Comparison of ENCODE assay signal across 27 cellular contexts in genomic region chr12:96256672-96257361, GRCh38.
DNase-seq lines count a peak whose midpoint lies in the region; ATAC-seq and TF ChIP-seq lines count a peak whose summit lies in the region.
"Had no signal": no experiment of that assay in that cellular context is flagged by ENCODE, and none has a peak within 500 bp of the region (broad histone marks: within the 10 kb centered on the region; RNA-seq: fewer than 3 reads in every experiment).

No MANE protein-coding gene starts in this region.

- H3K9me2 ChIP-seq in GM23248 (ENCODE audit: insufficient read depth): no peaks in the 10 kb centered on the region

- H3K27me3 ChIP-seq in A673 (replicated peaks; ENCODE audit: insufficient read depth, low read depth, low read length, poor library complexity): no peaks in the 10 kb centered on the region
- no peaks in the 10 kb centered on the region for H3K27me3 ChIP-seq in GM23248 (replicated peaks; ENCODE audit: insufficient read depth)
- no peaks in the 10 kb centered on the region for H3K27me3 ChIP-seq in esophagus muscularis mucosa
- no peaks in the 10 kb centered on the region for H3K27me3 ChIP-seq in sigmoid colon
- H3K27me3 ChIP-seq: MG63, SJCRH30, tibial nerve had no signal

- TF ChIP-seq EP300 in esophagus muscularis mucosa (IDR thresholded peaks at IDR 0.05): no peak
- TF ChIP-seq EP300 in sigmoid colon (IDR thresholded peaks at IDR 0.05): no peak

- TF ChIP-seq POLR2A in esophagus muscularis mucosa (IDR thresholded peaks at IDR 0.05; ENCODE audit: low read depth) (no peak), sigmoid colon (IDR thresholded peaks at IDR 0.05) (no peak)

- H3F3A ChIP-seq in GM23248 (ENCODE audit: insufficient read depth): peaks cover 88% of the 10 kb centered on the region

- POLR2A ChIA-PET in A673 (lab: Charles Lee; ENCODE audit: low non-redundant PET): interaction anchor here (0.5 kb wide), 1 partner anchor 54 kb away, joined by 3 read pairs; no protein-coding TSS in a partner anchor

- H3K4me2 ChIP-seq in GM23248 (ENCODE audit: unreplicated experiment): no peak overlapping the region

- no peaks in the 10 kb centered on the region for H3K9me3 ChIP-seq in A673 (ENCODE audit: low read depth, low read length, poor library complexity, severe bottlenecking)
- H3K9me3 ChIP-seq in GM23248 (ENCODE audit: low read depth): no peaks in the 10 kb centered on the region
- H3K9me3 ChIP-seq in esophagus muscularis mucosa: no peaks in the 10 kb centered on the region
- no peaks in the 10 kb centered on the region for H3K9me3 ChIP-seq in sigmoid colon
- H3K9me3 ChIP-seq: MG63, SJCRH30, tibial nerve had no signal

- H3K36me3 ChIP-seq in A673 (ENCODE audit: insufficient read depth, low read length, poor library complexity, severe bottlenecking) (peaks cover 27% of the 10 kb centered on the region), GM23248 (ENCODE audit: low read depth) (peaks cover 22% of the 10 kb centered on the region), esophagus muscularis mucosa (peaks cover 0 to 26% (median 7%) of the 10 kb centered on the region in 4 donors), sigmoid colon (peaks cover 0 to 7% (median 0%) of the 10 kb centered on the region in 4 donors)

- intact Hi-C loops in A673 (cut with micrococcal nuclease; ENCODE audit: unreplicated experiment) (loop anchor here (10.0 kb wide), 1 partner anchor 138 kb away; no protein-coding TSS in a partner anchor), esophagus muscularis mucosa (cut with DNase I) (no loop called here), sigmoid colon (cut with DNase I) (no loop called here)

- ATAC-seq in esophagus mucosa (no peak), GM18909 (IDR thresholded peaks at IDR 0.05; ENCODE audit: poor library complexity, unreplicated experiment) (no peak)
- ATAC-seq: activated CD4-positive, CD25-positive, alpha-beta regulatory T cell treated with anti-CD3 and anti-CD28 coated beads, Interleukin-2, amount 50 U/mL, for 24 hours; natural killer cell had no signal

- no peaks in the 10 kb centered on the region for H4K20me1 ChIP-seq in GM23248 (ENCODE audit: insufficient read depth)

- H3K4me3 ChIP-seq in A673 (ENCODE audit: low read depth, low read length, poor library complexity, severe bottlenecking) (no peak overlapping the region), GM23248 (no peak overlapping the region), esophagus muscularis mucosa (no peak overlapping the region), sigmoid colon (no peak overlapping the region)
- H3K4me3 ChIP-seq: MG63, SJCRH30, tibial nerve had no signal

- CTCF ChIA-PET in A673 (lab: Charles Lee): no interaction called here

- no peak overlapping the region for H3K9ac ChIP-seq in GM23248

- H3K27ac ChIP-seq in A673 (ENCODE audit: low read depth, low read length, poor library complexity, severe bottlenecking): peak overlapping the region; percentile 75
- peak overlapping the region; percentile 80 for H3K27ac ChIP-seq in GM23248
- H3K27ac ChIP-seq in esophagus muscularis mucosa (replicated peaks in 1 of 4): peak overlapping the region; percentile 51 to 77 (median 58)
- H3K27ac ChIP-seq in sigmoid colon: peak overlapping the region; percentile 45 to 75 (median 62)
- H3K27ac ChIP-seq: C4-2B, SJCRH30 had no signal

- 87 to 91% methylated on average over 7 of the region's 7 CpGs for WGBS in GM23248 (ENCODE audit: low coverage in 1 of 2, low lambda C conversion rate in 2 of 2, missing lambda C conversion rate in 2 of 2), 2 experiments
- WGBS in esophagus muscularis mucosa: 81% methylated on average over 7 of the region's 7 CpGs
- WGBS in sigmoid colon, 2 donors: 87 to 88% methylated on average over 7 of the region's 7 CpGs

- DNase-seq in A673 (ENCODE audit: low spot score) (no peak), GM23248 (no peak), esophagus muscularis mucosa (ENCODE audit: extremely low spot score) (no peak), sigmoid colon (no peak), NCI-H2107 (lab: John Stamatoyannopoulos, UW) (no peak), NCI-H2081 (lab: John Stamatoyannopoulos, UW) (no peak)
- DNase-seq: activated CD4-positive, alpha-beta memory T cell treated with anti-CD3 and anti-CD28 coated beads, Interleukin-2, amount 10 ng/mL, durations not matched to agents 7 days and 5 days; activated CD8-positive, alpha-beta memory T cell treated with anti-CD3 and anti-CD28 coated beads, Interleukin-2, amount 50 U/mL, for 48 hours; activated naive CD4-positive, alpha-beta T cell treated with anti-CD3 and anti-CD28 coated beads, Interleukin-2, amount 50 U/mL, for 16 hours; amniotic stem cell; Calu3; effector CD4-positive, alpha-beta T cell; foreskin melanocyte; hypothalamus; immature natural killer cell; MG63; natural killer cell; NCI-H2029 treated with DMSO at 0.1 percent for 48 hours; NCI-H774; occipital lobe; T-helper 1 cell had no signal

- no peak for TF ChIP-seq CTCF in A673 (conservative IDR thresholded peaks at IDR 0.05; ENCODE audit: low read depth, low read length)
- no peak for TF ChIP-seq CTCF in esophagus muscularis mucosa (IDR thresholded peaks at IDR 0.05)
- TF ChIP-seq CTCF in sigmoid colon (IDR thresholded peaks at IDR 0.05): no peak

- peaks cover 32% of the 10 kb centered on the region for H3K4me1 ChIP-seq in A673 (ENCODE audit: insufficient read depth, low read length, poor library complexity, severe bottlenecking)
- peaks cover 26% of the 10 kb centered on the region for H3K4me1 ChIP-seq in GM23248 (ENCODE audit: insufficient read depth)
- H3K4me1 ChIP-seq in esophagus muscularis mucosa: peaks cover 36 to 70% (median 60%) of the 10 kb centered on the region in 4 donors
- peaks cover 0 to 44% (median 30%) of the 10 kb centered on the region in 4 donors for H3K4me1 ChIP-seq in sigmoid colon

- peaks cover 92% of the 10 kb centered on the region for H3K79me2 ChIP-seq in GM23248 (ENCODE audit: insufficient read depth)

- in situ Hi-C loops in GM23248 (cut with MboI): no loop called here

- H2AFZ ChIP-seq in GM23248: no peak overlapping the region

- no TSS peak for BruUV-seq in A673 (replicated peaks; lab: Mats Ljungman, UMichigan)
